In the genomic region with DNA sequence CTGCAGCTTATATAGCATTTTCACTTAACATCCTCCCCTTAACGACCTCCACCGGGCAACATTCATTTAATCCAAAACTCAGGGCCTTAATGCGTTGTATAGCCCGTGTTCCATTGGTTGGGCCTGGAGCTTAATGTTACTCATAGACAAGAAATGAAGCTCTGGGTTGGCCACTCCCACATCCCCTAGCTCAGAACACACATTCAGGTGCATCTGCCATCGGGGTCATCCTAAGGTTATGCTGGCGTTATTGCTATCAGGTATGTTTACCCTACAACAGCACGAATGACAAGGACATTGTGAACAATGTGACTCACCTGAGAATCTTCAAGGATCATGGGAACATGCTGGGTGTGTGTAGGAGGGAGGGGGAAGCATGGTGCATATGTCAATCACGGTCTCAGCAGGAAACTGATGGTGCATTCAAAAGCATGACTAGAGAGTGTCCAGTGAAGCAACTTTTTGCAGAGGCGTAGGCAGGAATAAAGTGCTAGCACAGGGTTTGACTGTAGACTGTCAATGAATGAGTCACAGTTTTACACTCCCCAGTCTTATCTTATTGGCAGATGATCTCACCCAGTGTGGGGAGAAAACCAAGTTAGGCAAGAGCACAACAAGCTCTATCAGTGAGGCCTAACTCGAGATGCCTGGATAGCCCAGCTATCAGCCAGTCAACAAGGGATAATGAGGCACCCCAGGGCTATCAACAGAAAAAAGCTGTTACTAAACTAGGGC, we compare ENCODE assay signal across 1 cellular context.
TF ChIP-seq lines count a peak whose summit lies in the region.

No MANE protein-coding gene starts in this region.

TF ChIP-seq in WTC11, 78 proteins besides CTCF, POLR2A, EP300 and RAD21 (continued from another document):
- TF ChIP-seq, protein P1, sequence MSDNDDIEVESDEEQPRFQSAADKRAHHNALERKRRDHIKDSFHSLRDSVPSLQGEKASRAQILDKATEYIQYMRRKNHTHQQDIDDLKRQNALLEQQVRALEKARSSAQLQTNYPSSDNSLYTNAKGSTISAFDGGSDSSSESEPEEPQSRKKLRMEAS (CRISPR knock-in tag; IDR thresholded peaks at IDR 0.05), result no peak
- TF ChIP-seq GABPB1 (CRISPR knock-in tag; IDR thresholded peaks at IDR 0.05) (no peak), GTF2I (CRISPR knock-in tag; conservative IDR thresholded peaks at IDR 0.05) (no peak), ZNF396 (CRISPR knock-in tag; IDR thresholded peaks at IDR 0.05; ENCODE audit: borderline replicate concordance) (no peak), IRF2 (CRISPR knock-in tag; IDR thresholded peaks at IDR 0.05; ENCODE audit: borderline replicate concordance, low read depth) (no peak)
- TF ChIP-seq, protein P2, sequence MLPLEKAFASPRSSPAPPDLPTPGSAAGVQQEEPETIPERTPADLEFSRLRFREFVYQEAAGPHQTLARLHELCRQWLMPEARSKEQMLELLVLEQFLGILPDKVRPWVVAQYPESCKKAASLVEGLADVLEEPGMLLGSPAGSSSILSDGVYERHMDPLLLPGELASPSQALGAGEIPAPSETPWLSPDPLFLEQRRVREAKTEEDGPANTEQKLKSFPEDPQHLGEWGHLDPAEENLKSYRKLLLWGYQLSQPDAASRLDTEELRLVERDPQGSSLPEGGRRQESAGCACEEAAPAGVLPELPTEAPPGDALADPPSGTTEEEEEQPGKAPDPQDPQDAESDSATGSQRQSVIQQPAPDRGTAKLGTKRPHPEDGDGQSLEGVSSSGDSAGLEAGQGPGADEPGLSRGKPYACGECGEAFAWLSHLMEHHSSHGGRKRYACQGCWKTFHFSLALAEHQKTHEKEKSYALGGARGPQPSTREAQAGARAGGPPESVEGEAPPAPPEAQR (CRISPR knock-in tag; IDR thresholded peaks at IDR 0.05), result no peak
- TF ChIP-seq, protein P3, sequence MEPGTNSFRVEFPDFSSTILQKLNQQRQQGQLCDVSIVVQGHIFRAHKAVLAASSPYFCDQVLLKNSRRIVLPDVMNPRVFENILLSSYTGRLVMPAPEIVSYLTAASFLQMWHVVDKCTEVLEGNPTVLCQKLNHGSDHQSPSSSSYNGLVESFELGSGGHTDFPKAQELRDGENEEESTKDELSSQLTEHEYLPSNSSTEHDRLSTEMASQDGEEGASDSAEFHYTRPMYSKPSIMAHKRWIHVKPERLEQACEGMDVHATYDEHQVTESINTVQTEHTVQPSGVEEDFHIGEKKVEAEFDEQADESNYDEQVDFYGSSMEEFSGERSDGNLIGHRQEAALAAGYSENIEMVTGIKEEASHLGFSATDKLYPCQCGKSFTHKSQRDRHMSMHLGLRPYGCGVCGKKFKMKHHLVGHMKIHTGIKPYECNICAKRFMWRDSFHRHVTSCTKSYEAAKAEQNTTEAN (CRISPR knock-in tag; IDR thresholded peaks at IDR 0.05), result no peak
